In the genomic region with DNA sequence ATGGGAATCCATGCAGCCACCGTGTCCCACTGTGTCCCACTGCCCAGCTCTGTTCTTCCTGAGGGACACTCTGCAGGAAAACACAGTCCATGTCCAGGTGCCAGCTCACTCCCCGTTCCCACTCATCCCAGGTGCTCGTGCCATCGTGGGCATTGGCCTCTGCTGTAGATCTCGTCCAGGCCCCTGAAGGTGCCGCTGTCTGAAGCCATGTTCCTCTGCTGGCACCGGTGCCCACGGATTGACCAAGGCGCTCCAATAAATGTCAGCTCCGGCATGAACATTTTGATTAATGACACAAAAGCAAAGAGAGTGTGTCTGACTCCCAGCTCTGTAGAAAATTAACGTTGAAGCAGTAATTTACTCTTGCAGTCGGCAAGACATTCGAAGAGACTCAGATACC, we compare ENCODE assay signal across 17 cellular contexts.
DNase-seq lines count a peak whose midpoint lies in the region; ATAC-seq lines count a peak whose summit lies in the region.
"Had no signal": no experiment of that assay in that cellular context is flagged by ENCODE, and none has a peak within 500 bp of the region (broad histone marks: within the 10 kb centered on the region; RNA-seq: fewer than 3 reads in every experiment).

No MANE protein-coding gene starts in this region.

- ATAC-seq in left colon: peak; percentile 32
- ATAC-seq in sciatic nerve: no peak
- ATAC-seq in activated CD4-positive, CD25-positive, alpha-beta regulatory T cell treated with anti-CD3 and anti-CD28 coated beads, Interleukin-2, amount 50 U/mL, for 24 hours: no peak

- DNase-seq in COR-L47 (lab: John Stamatoyannopoulos, UW): peak; percentile 9
- DNase-seq in HT-29 (ENCODE audit: low spot score): peak; percentile 1
- no peak for DNase-seq in left colon
- peak; percentile 27 for DNase-seq in sciatic nerve (ENCODE audit: low spot score)
- no peak for DNase-seq in stimulated activated CD4-positive, alpha-beta T cell treated with anti-CD3 and anti-CD28 coated beads, Interleukin-4, amount 100 ng/mL, for 1 hour
- DNase-seq in T1000 (lab: John Stamatoyannopoulos, UW): no peak
- DNase-seq: ACHN, GDM1, Karpas-422, MV-4-11, NCI-H1105 treated with DMSO at 0.1 percent for 48 hours, NCI-H187 treated with DMSO at 0.1 percent for 48 hours, NCI-H2107, NCI-H446 treated with DMSO at 0.1 percent for 48 hours, NCI-H774, Peyer's patch had no signal

- intact Hi-C loops in left colon (cut with DNase I, micrococcal nuclease): no loop called here
- intact Hi-C loops in sciatic nerve (cut with DNase I): no loop called here

Comparison
In these comparisons a context has a peak if more than half of its experiments do, and no peak if none do; other contexts are left out.
1. DNase-seq: peak in COR-L47 (single experiment), HT-29 (single experiment) and sciatic nerve (single experiment); none in left colon (0 of 2), stimulated activated CD4-positive, alpha-beta T cell treated with anti-CD3 and anti-CD28 coated beads, Interleukin-4, amount 100 ng/mL, for 1 hour (single experiment) and T1000 (single experiment).